In genomic region chr11:58674609-58675008, GRCh38 we compare ENCODE assay signal across 16 cellular contexts. TPM values are rescaled to one million over a fixed set of nuclear protein-coding genes. Genes with fewer than 3 reads are reported as not detected.
"Had no signal": no experiment of that assay in that cellular context is flagged by ENCODE, and none has a peak within 500 bp of the region (broad histone marks: within the 10 kb centered on the region; RNA-seq: fewer than 3 reads in every experiment).

No MANE protein-coding gene starts in this region.

- DNase-seq: activated CD8-positive, alpha-beta T cell treated with anti-CD3 and anti-CD28 coated beads for 36 hours; activated effector memory CD4-positive, alpha-beta T cell treated with anti-CD3 and anti-CD28 coated beads, Interleukin-2, amount 50 U/mL, for 16 hours; activated T-cell treated with anti-CD3 and anti-CD28 coated beads, Interleukin-2, amount 50 U/mL, for 4 hours; effector CD8-positive, alpha-beta T cell; foreskin melanocyte; mucosa of descending colon; retina; stimulated activated CD4-positive, alpha-beta T cell treated with anti-CD3 and anti-CD28 coated beads, Interleukin-15, amount 100 ng/mL, for 24 hours; stimulated activated CD4-positive, alpha-beta T cell treated with anti-CD3 and anti-CD28 coated beads, Interleukin-4, amount 100 ng/mL, for 24 hours; stimulated activated naive CD4-positive, alpha-beta T cell treated with Interleukin-2 at 50 U/mL for 16 hours; trophoblast cell; WERI-Rb-1 had no signal

- H3K4me3 ChIP-seq: coronary artery, mucosa of descending colon had no signal

- H3K27ac ChIP-seq: coronary artery, WERI-Rb-1 had no signal

- H3K9me3 ChIP-seq: mucosa of descending colon had no signal

- H3K36me3 ChIP-seq: WERI-Rb-1 had no signal

RNA-seq across cellular contexts. Expression of gene GLYAT, which starts 57.1 kb away (rescaled TPM):
- total RNA-seq: activated CD8-positive, alpha-beta T cell treated with anti-CD3 and anti-CD28 coated beads for 36 hours; activated T-cell treated with anti-CD3 and anti-CD28 coated beads, Interleukin-2, amount 50 U/mL, for 4 hours; mucosa of descending colon; naive thymus-derived CD4-positive, alpha-beta T cell; skeletal muscle tissue; T-helper 1 cell treated with Interleukin-12 subunit alpha and Interleukin-12 subunit beta and Interleukin-4 antibody, amounts not matched to agents 30 ng/mL and 1 ng/mL, for 36 hours had no signal
- polyA plus RNA-seq: naive thymus-derived CD4-positive, alpha-beta T cell had no signal
